10 cellular contexts compared by ENCODE assay signal in the genomic region with DNA sequence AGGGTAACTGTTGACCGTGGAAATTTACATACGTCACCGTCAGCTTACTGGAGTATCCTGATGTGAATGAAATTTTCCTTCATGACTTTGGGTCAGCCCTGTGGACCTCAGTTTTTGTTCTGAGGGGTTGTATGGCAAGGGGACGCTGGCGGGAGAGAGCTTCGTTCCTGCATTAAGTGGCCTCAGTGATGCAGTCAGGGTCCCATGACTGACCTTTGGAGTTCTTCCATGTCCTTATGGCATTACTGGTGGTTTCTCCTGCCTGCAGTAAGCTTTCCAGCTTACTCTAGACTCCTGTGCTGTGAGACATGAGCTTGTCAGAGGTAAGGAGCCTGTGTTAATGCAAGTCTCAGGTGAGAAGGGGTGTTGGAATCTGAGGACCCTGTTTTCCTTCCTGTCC. TPM values are rescaled to one million over a fixed set of nuclear protein-coding genes. Genes with fewer than 3 reads are reported as not detected.
DNase-seq lines count a peak whose midpoint lies in the region; ATAC-seq and TF ChIP-seq lines count a peak whose summit lies in the region.
"Had no signal": no experiment of that assay in that cellular context is flagged by ENCODE, and none has a peak within 500 bp of the region (broad histone marks: within the 10 kb centered on the region; RNA-seq: fewer than 3 reads in every experiment).

No MANE protein-coding gene starts in this region.

- H4K20me1 ChIP-seq in BLaER1, result peaks cover 50% of the 10 kb centered on the region
- peaks cover 44% of the 10 kb centered on the region for H4K20me1 ChIP-seq in osteoblast (ENCODE audit: insufficient read depth, low read length)

- no peaks in the 10 kb centered on the region for H3K9me3 ChIP-seq in BLaER1
- H3K9me3 ChIP-seq in osteoblast (ENCODE audit: low read depth, low read length), result no peaks in the 10 kb centered on the region
- no peaks in the 10 kb centered on the region for H3K9me3 ChIP-seq in tibial nerve

- H3K36me3 ChIP-seq in BLaER1 (no peaks in the 10 kb centered on the region), osteoblast (ENCODE audit: insufficient read depth, low read length) (no peaks in the 10 kb centered on the region), tibial nerve (no peaks in the 10 kb centered on the region)

- ATAC-seq in HG02970 (IDR thresholded peaks at IDR 0.05; ENCODE audit: low FRiP score, unreplicated experiment) (no peak), HG03097 (IDR thresholded peaks at IDR 0.05; ENCODE audit: low FRiP score, unreplicated experiment) (no peak)
- ATAC-seq: naive thymus-derived CD8-positive, alpha-beta T cell had no signal

- no peak for TF ChIP-seq EP300 in tibial nerve (IDR thresholded peaks at IDR 0.05)

- 39 to 64% methylated on average over 6 of the region's 6 CpGs for WGBS in tibial nerve, 2 donors

- H3K27ac ChIP-seq in BLaER1 (no peak overlapping the region), VCaP (peak overlapping the region; percentile 99), osteoblast (ENCODE audit: low read depth, low read length) (peak overlapping the region; percentile 86), tibial nerve (peak overlapping the region in 2 of 4 donors; percentile 87 to 90)
- H3K27ac ChIP-seq: SK-N-MC had no signal

- no peak overlapping the region for H3K9ac ChIP-seq in BLaER1

- TF ChIP-seq POLR2A in tibial nerve (IDR thresholded peaks at IDR 0.05), result no peak

- no peak overlapping the region for H2AFZ ChIP-seq in osteoblast (ENCODE audit: low read length)

- no peaks in the 10 kb centered on the region for H3K27me3 ChIP-seq in BLaER1
- H3K27me3 ChIP-seq in osteoblast (ENCODE audit: insufficient read depth, low read length), result no peaks in the 10 kb centered on the region
- peaks cover 0 to 3% of the 10 kb centered on the region in 2 donors for H3K27me3 ChIP-seq in tibial nerve

- H3K4me2 ChIP-seq in BLaER1 (peak overlapping the region; percentile 80), osteoblast (ENCODE audit: insufficient read depth, low read length) (peak overlapping the region; percentile 92)

- TF ChIP-seq CTCF in VCaP (conservative IDR thresholded peaks at IDR 0.05) (no peak), fibroblast of mammary gland (conservative IDR thresholded peaks at IDR 0.05; ENCODE audit: control insufficient read depth, insufficient read depth, low read depth, low read length) (no peak), osteoblast (IDR thresholded peaks at IDR 0.05; ENCODE audit: extremely low read depth, low read depth, low read length) (no peak), tibial nerve (IDR thresholded peaks at IDR 0.05) (no peak)

- peaks cover 62% of the 10 kb centered on the region for H3K79me2 ChIP-seq in osteoblast (ENCODE audit: insufficient read depth, low read length)

- H3K4me1 ChIP-seq in BLaER1 (peaks cover 26% of the 10 kb centered on the region), osteoblast (ENCODE audit: insufficient read depth, low read length) (peaks cover 64% of the 10 kb centered on the region), tibial nerve (peaks cover 0 to 72% (median 29%) of the 10 kb centered on the region in 4 donors)

- H3K4me3 ChIP-seq in BLaER1 (no peak overlapping the region), fibroblast of mammary gland (ENCODE audit: control insufficient read depth, low read depth, low read length) (peak overlapping the region; percentile 88), osteoblast (ENCODE audit: insufficient read depth, low read length) (peak overlapping the region; percentile 89), tibial nerve (peak overlapping the region in 1 of 4 donors; percentile 76)

- DNase-seq in fibroblast of mammary gland (ENCODE audit: low read depth) (peak; percentile 62), osteoblast (ENCODE audit: insufficient read length, low spot score, missing footprints) (no peak), tibial nerve (ENCODE audit: low spot score in 2 of 2) (no peak), NCI-H187 treated with DMSO at 0.1 percent for 48 hours (lab: John Stamatoyannopoulos, UW) (no peak)
- DNase-seq: naive thymus-derived CD8-positive, alpha-beta T cell had no signal

RNA-seq across cellular contexts. Expression of a gene that starts 1.8 kb away (rescaled TPM):
- total RNA-seq in osteoblast (145 and 154 TPM in 2 replicates), tibial nerve (10 to 100 TPM; 42.6 to 93.3 (median 70.9) TPM)

RNA-seq across cellular contexts. Expression of a gene that starts 52.8 kb away (rescaled TPM):
- total RNA-seq in osteoblast (116 and 130 TPM in 2 replicates), tibial nerve (100 to 1,000 TPM in 2 of 4 donors, 10 to 100 TPM in 2; 84.3 to 118 (median 106) TPM)
